ENCODE assay signal across 9 cellular contexts in the genomic region with DNA sequence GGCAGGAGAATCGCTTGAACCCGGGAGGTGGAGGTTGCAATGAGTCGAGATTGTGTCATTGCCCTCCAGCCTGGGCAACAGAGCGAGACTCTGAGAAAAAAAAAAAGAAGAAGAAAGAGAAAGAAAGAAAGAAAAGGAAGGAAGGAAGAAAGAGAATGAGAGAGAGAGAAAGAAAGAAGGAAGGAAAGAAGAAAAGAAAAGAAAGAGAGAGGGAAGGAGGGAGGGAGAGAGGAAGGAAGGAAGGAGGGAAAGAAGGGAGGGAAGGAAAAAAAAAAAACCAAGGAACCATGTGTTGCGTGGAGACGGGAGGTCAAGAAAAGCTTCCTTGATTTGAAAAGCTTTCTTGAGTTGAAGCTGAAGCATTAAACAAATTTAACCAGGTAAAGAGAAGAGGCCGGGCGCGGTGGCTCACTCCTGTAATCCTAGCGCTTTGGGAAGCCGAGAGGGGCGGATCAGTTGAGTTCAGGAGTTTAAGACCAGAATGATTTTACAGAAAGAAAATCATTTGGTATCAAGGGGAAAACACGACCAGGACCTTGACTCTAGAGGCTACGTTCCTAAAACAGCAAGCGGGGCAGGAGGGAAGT.
DNase-seq lines count a peak whose midpoint lies in the region; ATAC-seq, FAIRE-seq and TF ChIP-seq lines count a peak whose summit lies in the region.
"Had no signal": no experiment of that assay in that cellular context is flagged by ENCODE, and none has a peak within 500 bp of the region (broad histone marks: within the 10 kb centered on the region; RNA-seq: fewer than 3 reads in every experiment).

No MANE protein-coding gene starts in this region.

- H3K9me3 ChIP-seq in A549, result no peaks in the 10 kb centered on the region
- H3K9me3 ChIP-seq in GM12878 (replicated peaks; ENCODE audit: control insufficient read depth, insufficient read depth, low read length), result no peaks in the 10 kb centered on the region
- no peaks in the 10 kb centered on the region for H3K9me3 ChIP-seq in lower lobe of right lung

- RAD21 ChIA-PET in GM12878 (lab: Charles Lee; ENCODE audit: unreplicated experiment), result interaction anchor here (0.9 to 5.3 kb wide), 7 partner anchors 9 to 392 kb away, joined by 3 to 37 read pairs (median 5); a partner anchor contains a TSS

- SMC1A ChIA-PET in GM12878 (lab: Charles Lee; ENCODE audit: uncharacterized antibody, unreplicated experiment), result interaction anchor here (1.2 to 3.8 kb wide), 6 partner anchors 10 to 31 kb away, joined by 3 to 29 read pairs (median 5); a partner anchor contains a TSS

- no peak for FAIRE-seq in A549 (lab: Jason Lieb, UNC)
- no peak for FAIRE-seq in GM12878 (lab: Jason Lieb, UNC)

- H3K27me3 Mint-ChIP-seq in GM23338 (ENCODE audit: insufficient read depth, low read depth, poor library complexity), result peaks cover 19% of the 10 kb centered on the region

- H2AFZ ChIP-seq in GM23338 (peak overlapping the region; percentile 91), GM12878 (ENCODE audit: control insufficient read depth, low read depth, low read length) (peak overlapping the region; percentile 92)

- no peak for TF ChIP-seq CTCF in A549 (IDR thresholded peaks at IDR 0.05)
- no peak for TF ChIP-seq CTCF in GM23338 (conservative IDR thresholded peaks at IDR 0.05; ENCODE audit: low read depth in 2 of 2)
- no peak for TF ChIP-seq CTCF in GM12878 (IDR thresholded peaks at IDR 0.05 in 2 of 3, conservative IDR thresholded peaks at IDR 0.05 in 1 of 3; ENCODE audit: control insufficient read depth in 2 of 3, extremely low read depth in 1 of 3, insufficient read depth in 1 of 3, low read depth in 3 of 3, low read length in 3 of 3)
- TF ChIP-seq CTCF in lower lobe of right lung (IDR thresholded peaks at IDR 0.05), result no peak

- H4K20me1 ChIP-seq in GM23338 (replicated peaks; ENCODE audit: insufficient read depth) (no peaks in the 10 kb centered on the region), GM12878 (ENCODE audit: control insufficient read depth, insufficient read depth) (no peaks in the 10 kb centered on the region)

- no peak for TF ChIP-seq POLR2A in A549 (IDR thresholded peaks at IDR 0.05; ENCODE audit: low read length)
- no peak for TF ChIP-seq POLR2A in GM12878 (IDR thresholded peaks at IDR 0.05; ENCODE audit: low read depth, low read length)

- ATAC-seq in A549 (peak; percentile 12 to 51; a peak in 3 of 6 replicates), GM23338 (peak; percentile 29), GM12878 (no peak), lower lobe of right lung (peak; percentile 40 to 67), GM21447 (IDR thresholded peaks at IDR 0.05; ENCODE audit: unreplicated experiment) (no peak), HG02759 (IDR thresholded peaks at IDR 0.05; ENCODE audit: unreplicated experiment) (no peak), HG03280 (IDR thresholded peaks at IDR 0.05; ENCODE audit: unreplicated experiment) (no peak)

- DNase-seq in A549 (ENCODE audit: low read depth in 1 of 2, low spot score in 1 of 2) (no peak), GM23338 (ENCODE audit: low spot score) (peak; percentile 55), GM12878 (ENCODE audit: low read depth, low spot score) (no peak), lower lobe of right lung (no peak), NCI-H69 (lab: John Stamatoyannopoulos, UW) (no peak)
- DNase-seq: activated effector memory CD4-positive, alpha-beta T cell treated with Interleukin-2 at 50 U/mL for 16 hours had no signal

- H3K4me2 ChIP-seq in A549 (peak overlapping the region; percentile 83), GM23338 (peak overlapping the region; percentile 94), GM12878 (ENCODE audit: control insufficient read depth, insufficient read depth) (peak overlapping the region; percentile 75)

- H3K9ac ChIP-seq in GM12878 (ENCODE audit: control insufficient read depth, insufficient read depth, low read length), result peak overlapping the region; percentile 66

- H3K4me1 Mint-ChIP-seq in GM23338, result peaks cover 26% of the 10 kb centered on the region

- H3F3A ChIP-seq in GM23338 (replicated peaks; ENCODE audit: low read depth), result no peaks in the 10 kb centered on the region; the same call in 1 of the 2 replicates

- BruUV-seq in GM12878 (replicated peaks; lab: Mats Ljungman, UMichigan), result no TSS peak

- POLR2A ChIA-PET in A549 (lab: Yijun Ruan, JAX), result interaction anchor here (0.8 to 1.0 kb wide), 4 partner anchors 10 to 1214 kb away, joined by 4 to 16 read pairs (median 8); a partner anchor contains a TSS
- POLR2A ChIA-PET in GM12878 (lab: Charles Lee), result interaction anchor here (0.7 to 3.4 kb wide), 4 partner anchors 10 to 33 kb away, joined by 4 to 27 read pairs (median 14); a partner anchor contains a TSS

- in situ Hi-C loops in GM12878 (cut with MboI), result loop anchor here (10.0 to 25.0 kb wide), 2 partner anchors 648 to 1205 kb away; a partner anchor contains a TSS

- intact Hi-C loops in GM12878 (cut with micrococcal nuclease; ENCODE audit: unreplicated experiment), result loop anchor here (2.0 to 5.0 kb wide), 2 partner anchors 30 to 550 kb away; no protein-coding TSS in a partner anchor
- intact Hi-C loops in lower lobe of right lung (cut with DNase I), result no loop called here

- 32% methylated on average over 15 of the region's 15 CpGs for WGBS in A549 (ENCODE audit: missing lambda C conversion rate)
- 20% methylated on average over 12 of the region's 15 CpGs for WGBS in GM12878 (ENCODE audit: insufficient coverage, insufficient replicate concordance, low lambda C conversion rate, missing lambda C conversion rate)

- TF ChIP-seq RAD21 in A549 (conservative IDR thresholded peaks at IDR 0.05 in 1 of 2, IDR thresholded peaks at IDR 0.05 in 1 of 2), result no peak
- TF ChIP-seq RAD21 in GM12878 (IDR thresholded peaks at IDR 0.05; ENCODE audit: insufficient read depth, low read depth, low read length), result no peak

- H3K4me3 ChIP-seq in A549, result peak overlapping the region; percentile 66
- H3K4me3 ChIP-seq in GM23338, result peak overlapping the region; percentile 84
- H3K4me3 ChIP-seq in GM12878, result peak overlapping the region; percentile 70
- H3K4me3 ChIP-seq in lower lobe of right lung, result peak overlapping the region; percentile 52

- H3K27ac ChIP-seq in A549, result peak overlapping the region; percentile 52 to 71; a peak in 5 of 6 replicates
- H3K27ac ChIP-seq in GM23338 (ENCODE audit: low read depth), result no peak overlapping the region
- H3K27ac ChIP-seq in GM12878 (ENCODE audit: control insufficient read depth, insufficient read depth), result peak overlapping the region; percentile 45
- peak overlapping the region; percentile 58 for H3K27ac ChIP-seq in lower lobe of right lung

- H3K9me3 Mint-ChIP-seq in GM23338, result peaks cover 3% of the 10 kb centered on the region; the same call in 1 of the 3 replicates

- no peaks in the 10 kb centered on the region for H3K9me2 ChIP-seq in GM23338 (ENCODE audit: insufficient read depth)

- no peak for TF ChIP-seq EP300 in A549 (IDR thresholded peaks at IDR 0.05)
- no peak for TF ChIP-seq EP300 in GM12878 (IDR thresholded peaks at IDR 0.05; ENCODE audit: borderline replicate concordance in 1 of 2, control insufficient read depth in 1 of 2, low read depth in 2 of 2, low read length in 2 of 2)

- H3K36me3 Mint-ChIP-seq in GM23338 (ENCODE audit: low read depth), result no peaks in the 10 kb centered on the region

- no peaks in the 10 kb centered on the region for H3K36me3 ChIP-seq in GM23338 (ENCODE audit: insufficient read depth)
- H3K36me3 ChIP-seq in GM12878 (ENCODE audit: control insufficient read depth in 2 of 2, insufficient read depth in 2 of 2, low read length in 1 of 2), result no peaks in the 10 kb centered on the region
- no peaks in the 10 kb centered on the region for H3K36me3 ChIP-seq in lower lobe of right lung

- CTCF ChIA-PET in A549 (lab: Yijun Ruan, JAX), result interaction anchor here (0.6 to 1.8 kb wide), 5 partner anchors 10 to 1108 kb away, joined by 3 to 5 read pairs (median 5); a partner anchor contains a TSS
- CTCF ChIA-PET in GM12878 (lab: Yijun Ruan, JAX), result interaction anchor here (0.6 to 1.6 kb wide), 11 partner anchors 8 to 639 kb away, joined by 3 to 33 read pairs (median 5); a partner anchor contains a TSS

- H3K27me3 ChIP-seq in GM23338 (ENCODE audit: insufficient read depth) (peaks cover 12% of the 10 kb centered on the region), GM12878 (replicated peaks in 1 of 2; ENCODE audit: control insufficient read depth in 2 of 2, insufficient read depth in 2 of 2, low read length in 1 of 2) (no peaks in the 10 kb centered on the region), lower lobe of right lung (ENCODE audit: low read depth) (no peaks in the 10 kb centered on the region)

- H3K79me2 ChIP-seq in GM23338 (replicated peaks; ENCODE audit: insufficient read depth) (no peaks in the 10 kb centered on the region), GM12878 (ENCODE audit: control insufficient read depth, insufficient read depth, low read length) (no peaks in the 10 kb centered on the region)

- H3K4me1 ChIP-seq in A549 (peaks cover 3% of the 10 kb centered on the region; the same call in 1 of the 3 replicates), GM23338 (ENCODE audit: insufficient read depth) (peaks cover 20% of the 10 kb centered on the region), GM12878 (ENCODE audit: control insufficient read depth, insufficient read depth, low read length) (peaks cover 8% of the 10 kb centered on the region), lower lobe of right lung (peaks cover 15% of the 10 kb centered on the region)

- peak overlapping the region; percentile 91 for H3K4me3 Mint-ChIP-seq in GM23338

- H3K27ac Mint-ChIP-seq in GM23338, result peak overlapping the region; percentile 35; the same call in 1 of the 2 replicates

TF ChIP-seq in A549, 52 proteins besides CTCF, POLR2A, EP300 and RAD21:
- TF ChIP-seq EHMT2 (IDR thresholded peaks at IDR 0.05; ENCODE audit: low read depth) (no peak), HOXB5 (CRISPR knock-in tag; IDR thresholded peaks at IDR 0.05) (no peak), ZC3H11A (IDR thresholded peaks at IDR 0.05) (no peak), RARB (CRISPR knock-in tag; IDR thresholded peaks at IDR 0.05) (no peak), CHD2 (IDR thresholded peaks at IDR 0.05; ENCODE audit: low read length, partially characterized antibody) (no peak)

TF ChIP-seq in GM23338, 12 proteins besides CTCF, POLR2A, EP300 and RAD21 (continues in another document):
- no peak for TF ChIP-seq EZH2 (IDR thresholded peaks at IDR 0.05; ENCODE audit: low read depth, unreplicated experiment)
- no peak for TF ChIP-seq STAT1 (IDR thresholded peaks at IDR 0.05; ENCODE audit: unreplicated experiment)

TF ChIP-seq in GM12878, 131 proteins besides CTCF, POLR2A, EP300 and RAD21 (continues in another document):
- TF ChIP-seq HDGF (IDR thresholded peaks at IDR 0.05), result 0 out of 2 replicates have a peak, but pooled peaks have one; percentile 39

Comparison
In these comparisons a context has a peak if more than half of its experiments do, and no peak if none do; other contexts are left out.
1. ATAC-seq: peak in A549 (2 of 2), GM23338 (single experiment) and lower lobe of right lung (2 of 2); none in GM12878 (single experiment), GM21447 (single experiment), HG02759 (single experiment) and HG03280 (single experiment).
2. Peak in every context shown above with its lines, with median percentiles within 50 percentile points of each other: H3K4me2 ChIP-seq and H3K4me3 ChIP-seq.